In genomic region chr2:64526034-64526433, GRCh38 we compare ENCODE assay signal across 10 cellular contexts. TPM values are rescaled to one million over a fixed set of nuclear protein-coding genes. Genes with fewer than 3 reads are reported as not detected.
A peak's percentile ranks its signal among the peaks of the same experiment; 100 is the strongest.
DNase-seq lines count a peak whose midpoint lies in the region; ATAC-seq, FAIRE-seq and TF ChIP-seq lines count a peak whose summit lies in the region.
"Had no signal": no experiment of that assay in that cellular context is flagged by ENCODE, and none has a peak within 500 bp of the region (broad histone marks: within the 10 kb centered on the region; RNA-seq: fewer than 3 reads in every experiment).

No MANE protein-coding gene starts in this region.

- TF ChIP-seq EP300 in HepG2 (IDR thresholded peaks at IDR 0.05; ENCODE audit: low read depth in 2 of 2, low read length in 2 of 2) (no peak), HepG2 (CRISPR knock-in tag; IDR thresholded peaks at IDR 0.05; ENCODE audit: borderline replicate concordance) (no peak)

- H3K4me3 Mint-ChIP-seq in activated T-helper 1 cell treated with anti-CD3 and anti-CD28 coated beads, Interleukin-12 subunit alpha, Interleukin-12 subunit beta, Interleukin-2, Interleukin-4 antibody, amounts not matched to agents 30 ng/mL and 10 ng/mL and 1 ng/mL, durations not matched to agents 14 hours and 24 hours and 36 hours, result peak overlapping the region; percentile 99

- intact Hi-C loops in HepG2 (cut with micrococcal nuclease; ENCODE audit: unreplicated experiment), result no loop called here
- intact Hi-C loops in right lobe of liver (cut with DNase I), result no loop called here
- intact Hi-C loops in activated T-helper 1 cell treated with anti-CD3 and anti-CD28 coated beads, Interleukin-12 subunit alpha, Interleukin-12 subunit beta, Interleukin-2, Interleukin-4 antibody, amounts not matched to agents 30 ng/mL and 10 ng/mL and 1 ng/mL, durations not matched to agents 14 hours and 24 hours and 36 hours (cut with micrococcal nuclease), result no loop called here
- intact Hi-C loops in lower lobe of right lung (cut with DNase I), result no loop called here
- intact Hi-C loops in lower leg skin (cut with DNase I; ENCODE audit: low total_unique reads), result loop anchor here (10.0 kb wide), 1 partner anchor 349 kb away; no protein-coding TSS in a partner anchor

- 62% methylated on average over 3 of the region's 3 CpGs for whole genome bisulfite sequencing in HepG2 (ENCODE audit: low lambda C conversion rate)
- WGBS in right lobe of liver (ENCODE audit: insufficient coverage, low coverage, low lambda C conversion rate, missing lambda C conversion rate), result 25% methylated on average over 3 of the region's 3 CpGs
- 43 to 44% methylated on average over 3 of the region's 3 CpGs for WGBS in lower leg skin, 2 donors

- H3K27ac Mint-ChIP-seq in activated T-helper 1 cell treated with anti-CD3 and anti-CD28 coated beads, Interleukin-12 subunit alpha, Interleukin-12 subunit beta, Interleukin-2, Interleukin-4 antibody, amounts not matched to agents 30 ng/mL and 10 ng/mL and 1 ng/mL, durations not matched to agents 14 hours and 24 hours and 36 hours, result peak overlapping the region; percentile 100

- CTCF ChIA-PET in HepG2 (lab: Yijun Ruan, JAX; ENCODE audit: low intra/inter-chr PET ratio, low total read pairs), result no interaction called here

- H2AFZ ChIP-seq in HepG2 (ENCODE audit: low read length), result no peak overlapping the region

- DNase-seq in HepG2 (ENCODE audit: low spot score), result no peak
- no peak for DNase-seq in right lobe of liver
- no peak for DNase-seq in activated T-helper 1 cell treated with anti-CD3 and anti-CD28 coated beads, Interleukin-12 subunit alpha, Interleukin-12 subunit beta, Interleukin-2, Interleukin-4 antibody, amounts not matched to agents 30 ng/mL and 10 ng/mL and 1 ng/mL, durations not matched to agents 14 hours and 24 hours and 36 hours (ENCODE audit: low spot score)
- DNase-seq in lower lobe of right lung, result no peak
- no peak for DNase-seq in pons (ENCODE audit: low spot score)
- DNase-seq in lower leg skin (ENCODE audit: low spot score in 2 of 2), result no peak
- no peak for DNase-seq in frontal cortex (ENCODE audit: low spot score in 2 of 2)
- no peak for DNase-seq in HuH-7.5 (ENCODE audit: low spot score)
- DNase-seq: NCI-H146, upper lobe of left lung had no signal

- H3K27ac ChIP-seq in HepG2 (ENCODE audit: extremely low read length, insufficient read depth, low read length) (peak overlapping the region; percentile 73), right lobe of liver (peak overlapping the region in 1 of 3 donors; percentile 3), lower lobe of right lung (no peak overlapping the region)

- ATAC-seq in HepG2 (no peak), right lobe of liver (no peak), lower lobe of right lung (no peak)

- H4K20me1 ChIP-seq in HepG2 (ENCODE audit: insufficient read depth, low read length), result peaks cover 15% of the 10 kb centered on the region; the same call in 1 of the 2 replicates

- peak overlapping the region; percentile 89 for H3K4me2 ChIP-seq in HepG2 (ENCODE audit: low read depth, low read length)

- peak overlapping the region; percentile 82 for H3K9ac ChIP-seq in HepG2 (ENCODE audit: insufficient read depth, low read depth, low read length)

- H3K27me3 ChIP-seq in HepG2 (ENCODE audit: control insufficient read depth in 1 of 2, insufficient read depth in 2 of 2, low read length in 2 of 2) (no peaks in the 10 kb centered on the region; a peak in 1 of 5 replicates), right lobe of liver (no peaks in the 10 kb centered on the region), lower lobe of right lung (ENCODE audit: low read depth) (no peaks in the 10 kb centered on the region)
- H3K27me3 ChIP-seq: upper lobe of left lung had no signal

- POLR2A ChIA-PET in HepG2 (lab: Yijun Ruan, JAX), result interaction anchor here (0.6 to 2.2 kb wide), 2 partner anchors 11 to 16 kb away, joined by 3 to 6 read pairs; no protein-coding TSS in a partner anchor

- H3K4me1 Mint-ChIP-seq in activated T-helper 1 cell treated with anti-CD3 and anti-CD28 coated beads, Interleukin-12 subunit alpha, Interleukin-12 subunit beta, Interleukin-2, Interleukin-4 antibody, amounts not matched to agents 30 ng/mL and 10 ng/mL and 1 ng/mL, durations not matched to agents 14 hours and 24 hours and 36 hours (ENCODE audit: low read depth), result peaks cover 44% of the 10 kb centered on the region

- peaks cover 61% of the 10 kb centered on the region for H3K79me2 ChIP-seq in HepG2 (ENCODE audit: insufficient read depth, low read length)

- TF ChIP-seq POLR2A in HepG2 (IDR thresholded peaks at IDR 0.05; ENCODE audit: insufficient read depth in 1 of 2, low read depth in 2 of 2, low read length in 2 of 2), result no peak
- no peak for TF ChIP-seq POLR2A in right lobe of liver (IDR thresholded peaks at IDR 0.05)
- no peak for TF ChIP-seq POLR2A in lower leg skin (IDR thresholded peaks at IDR 0.05)

- H3K4me1 ChIP-seq in HepG2 (ENCODE audit: insufficient read depth, low read length) (peaks cover 30% of the 10 kb centered on the region), right lobe of liver (peaks cover 0 to 14% (median 0%) of the 10 kb centered on the region in 4 donors), lower lobe of right lung (peaks cover 29% of the 10 kb centered on the region)

- TF ChIP-seq CTCF in HepG2 (CRISPR knock-in tag; IDR thresholded peaks at IDR 0.05) (no peak), right lobe of liver (IDR thresholded peaks at IDR 0.05) (no peak), lower lobe of right lung (IDR thresholded peaks at IDR 0.05) (no peak), lower leg skin (IDR thresholded peaks at IDR 0.05) (no peak)

- no TSS peak for BruUV-seq in HepG2 (replicated peaks; lab: Mats Ljungman, UMichigan)

- H3K36me3 ChIP-seq in HepG2 (replicated peaks in 1 of 2; ENCODE audit: control insufficient read depth in 1 of 2, insufficient read depth in 2 of 2, low read length in 2 of 2) (peaks cover 2 to 4% of the 10 kb centered on the region in 2 experiments; a peak in 2 of 5 replicates), right lobe of liver (no peaks in the 10 kb centered on the region), lower lobe of right lung (peaks cover 4% of the 10 kb centered on the region)
- H3K36me3 ChIP-seq: upper lobe of left lung had no signal

- H3K4me3 ChIP-seq in HepG2 (replicated peaks in 1 of 3; ENCODE audit: insufficient read depth in 1 of 3, low read depth in 2 of 3, low read length in 3 of 3) (peak overlapping the region; percentile 95 to 100 (median 98); a peak in 5 of 6 replicates), right lobe of liver (no peak overlapping the region), lower lobe of right lung (peak overlapping the region; percentile 89), lower leg skin (ENCODE audit: low read depth, poor library complexity, severe bottlenecking) (no peak overlapping the region)

- peaks cover 2% of the 10 kb centered on the region for H3K27me3 Mint-ChIP-seq in activated T-helper 1 cell treated with anti-CD3 and anti-CD28 coated beads, Interleukin-12 subunit alpha, Interleukin-12 subunit beta, Interleukin-2, Interleukin-4 antibody, amounts not matched to agents 30 ng/mL and 10 ng/mL and 1 ng/mL, durations not matched to agents 14 hours and 24 hours and 36 hours (ENCODE audit: insufficient read depth)

- no peaks in the 10 kb centered on the region for H3K9me3 ChIP-seq in HepG2 (ENCODE audit: low read length)
- no peaks in the 10 kb centered on the region for H3K9me3 ChIP-seq in right lobe of liver
- H3K9me3 ChIP-seq in lower lobe of right lung, result no peaks in the 10 kb centered on the region
- H3K9me3 ChIP-seq: upper lobe of left lung had no signal

- in situ Hi-C loops in HepG2 (cut with HindIII; ENCODE audit: extremely low pct_ligation_motif_present, low pct_unique_long_range_greater_than_20kb), result no loop called here

- no peaks in the 10 kb centered on the region for H3K9me3 Mint-ChIP-seq in activated T-helper 1 cell treated with anti-CD3 and anti-CD28 coated beads, Interleukin-12 subunit alpha, Interleukin-12 subunit beta, Interleukin-2, Interleukin-4 antibody, amounts not matched to agents 30 ng/mL and 10 ng/mL and 1 ng/mL, durations not matched to agents 14 hours and 24 hours and 36 hours

- FAIRE-seq in HepG2 (lab: Jason Lieb, UNC) (no peak), frontal cortex (lab: Jason Lieb, UNC) (no peak)

- no peak for TF ChIP-seq RAD21 in HepG2 (CRISPR knock-in tag; IDR thresholded peaks at IDR 0.05)

- peaks cover 22% of the 10 kb centered on the region for H3K36me3 Mint-ChIP-seq in activated T-helper 1 cell treated with anti-CD3 and anti-CD28 coated beads, Interleukin-12 subunit alpha, Interleukin-12 subunit beta, Interleukin-2, Interleukin-4 antibody, amounts not matched to agents 30 ng/mL and 10 ng/mL and 1 ng/mL, durations not matched to agents 14 hours and 24 hours and 36 hours (ENCODE audit: low read depth)

RNA-seq across cellular contexts. Expression of gene AFTPH, which starts 1.9 kb away (rescaled TPM):
- total RNA-seq in HepG2 (2016; rRNA removed; fragmentation: Illumina TruSeq; extraction: Trizol) (36.8 and 45.9 TPM in 2 replicates), right lobe of liver (10 to 100 TPM; 14.9 to 24.4 (median 19.8) TPM), lower lobe of right lung (42.6 TPM), lower leg skin (10 to 100 TPM; 46.4 to 53.8 (median 49.6) TPM), frontal cortex (109 TPM)
- total RNA-seq in HepG2 (2016; cell fraction: cytosol; rRNA removed; fragmentation: Illumina TruSeq; extraction: Trizol; ENCODE audit: low read depth), result 17.9 and 21.2 TPM in 2 replicates
- total RNA-seq in HepG2 (2016; cell fraction: insoluble cytoplasmic fraction; rRNA removed; fragmentation: Illumina TruSeq; extraction: Trizol), result 36.6 and 50.6 TPM in 2 replicates
- total RNA-seq in HepG2 (2016; cell fraction: membrane; rRNA removed; fragmentation: Illumina TruSeq; extraction: Trizol), result 30.5 and 36.5 TPM in 2 replicates
- 27.4 and 31.1 TPM in 2 replicates for total RNA-seq in HepG2 (2016; cell fraction: nucleus; rRNA removed; fragmentation: Illumina TruSeq; extraction: Trizol)
- 22.6 and 27.5 TPM in 2 replicates for polyA plus RNA-seq in HepG2 (2011; rRNA removed)
- 12.5 and 16.4 TPM in 2 replicates for polyA plus RNA-seq in HepG2 (2011; cell fraction: cytosol; rRNA removed)
- 8.6 and 11.4 TPM in 2 replicates for polyA plus RNA-seq in HepG2 (2011; cell fraction: nucleus; rRNA removed)
- 19.6 and 29.6 TPM in 2 replicates for polyA plus RNA-seq in HepG2 (2012)
- 3.8 and 5.1 TPM in 2 replicates for polyA plus RNA-seq in HepG2 (2016; cell fraction: cytosol; fragmentation: Illumina TruSeq; extraction: Trizol; ENCODE audit: low read depth)
- polyA plus RNA-seq in HepG2 (2016; cell fraction: insoluble cytoplasmic fraction; fragmentation: Illumina TruSeq; extraction: Trizol; ENCODE audit: low read depth), result 41.1 and 41.2 TPM in 2 replicates
- 11.6 and 13.1 TPM in 2 replicates for polyA plus RNA-seq in HepG2 (2016; cell fraction: membrane; fragmentation: Illumina TruSeq; extraction: Trizol; ENCODE audit: low read depth)
- 35.6 and 37.0 TPM in 2 replicates for polyA plus RNA-seq in HepG2 (2016; cell fraction: nucleus; fragmentation: Illumina TruSeq; extraction: Trizol; ENCODE audit: insufficient read depth, low read depth)
- 9.2 and 13.7 TPM in 2 replicates for polyA minus RNA-seq in HepG2 (2011; rRNA and poly(A)+ RNA removed; ENCODE audit: low replicate concordance)
- 16.5 and 19.2 TPM in 2 replicates for polyA minus RNA-seq in HepG2 (2011; cell fraction: cytosol; rRNA and poly(A)+ RNA removed)
- polyA minus RNA-seq in HepG2 (2011; cell fraction: nucleus; rRNA and poly(A)+ RNA removed), result 36.2 and 39.9 TPM in 2 replicates
- 42.4 and 43.4 TPM in 2 replicates for total RNA-seq in activated T-helper 1 cell treated with anti-CD3 and anti-CD28 coated beads, Interleukin-12 subunit alpha, Interleukin-12 subunit beta, Interleukin-2, Interleukin-4 antibody, amounts not matched to agents 30 ng/mL and 10 ng/mL and 1 ng/mL, durations not matched to agents 14 hours and 24 hours and 36 hours

Comparison
In these comparisons a context has a peak if more than half of its experiments do, and no peak if none do; other contexts are left out.
1. H3K4me3 ChIP-seq: peak in HepG2 (3 of 3) and lower lobe of right lung (single experiment); none in right lobe of liver (0 of 3) and lower leg skin (single experiment).